ENCODE assay signal across 1 cellular context in genomic region chr10:122159159-122159970, GRCh38.
TF ChIP-seq lines count a peak whose summit lies in the region.

No MANE protein-coding gene starts in this region.

TF ChIP-seq in H1, 55 proteins besides CTCF, POLR2A, EP300 and RAD21 (continued from another document):
- TF ChIP-seq TEAD4 (IDR thresholded peaks at IDR 0.05; ENCODE audit: low read depth, low read length) = no peak
- TF ChIP-seq HDAC6 (IDR thresholded peaks at IDR 0.05; ENCODE audit: low read depth, low read length) = no peak
- no peak for TF ChIP-seq CREB1 (IDR thresholded peaks at IDR 0.05)
- TF ChIP-seq KDM4A (IDR thresholded peaks at IDR 0.05; ENCODE audit: low read depth, low read length, severe bottlenecking) = no peak
- TF ChIP-seq, protein P1, sequence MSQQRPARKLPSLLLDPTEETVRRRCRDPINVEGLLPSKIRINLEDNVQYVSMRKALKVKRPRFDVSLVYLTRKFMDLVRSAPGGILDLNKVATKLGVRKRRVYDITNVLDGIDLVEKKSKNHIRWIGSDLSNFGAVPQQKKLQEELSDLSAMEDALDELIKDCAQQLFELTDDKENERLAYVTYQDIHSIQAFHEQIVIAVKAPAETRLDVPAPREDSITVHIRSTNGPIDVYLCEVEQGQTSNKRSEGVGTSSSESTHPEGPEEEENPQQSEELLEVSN (IDR thresholded peaks at IDR 0.05) = no peak
- TF ChIP-seq ZNF274 (IDR thresholded peaks at IDR 0.05; ENCODE audit: borderline replicate concordance, extremely low read depth, low read length) = no peak
- TF ChIP-seq, protein P2, sequence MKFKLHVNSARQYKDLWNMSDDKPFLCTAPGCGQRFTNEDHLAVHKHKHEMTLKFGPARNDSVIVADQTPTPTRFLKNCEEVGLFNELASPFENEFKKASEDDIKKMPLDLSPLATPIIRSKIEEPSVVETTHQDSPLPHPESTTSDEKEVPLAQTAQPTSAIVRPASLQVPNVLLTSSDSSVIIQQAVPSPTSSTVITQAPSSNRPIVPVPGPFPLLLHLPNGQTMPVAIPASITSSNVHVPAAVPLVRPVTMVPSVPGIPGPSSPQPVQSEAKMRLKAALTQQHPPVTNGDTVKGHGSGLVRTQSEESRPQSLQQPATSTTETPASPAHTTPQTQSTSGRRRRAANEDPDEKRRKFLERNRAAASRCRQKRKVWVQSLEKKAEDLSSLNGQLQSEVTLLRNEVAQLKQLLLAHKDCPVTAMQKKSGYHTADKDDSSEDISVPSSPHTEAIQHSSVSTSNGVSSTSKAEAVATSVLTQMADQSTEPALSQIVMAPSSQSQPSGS (IDR thresholded peaks at IDR 0.05; ENCODE audit: low read length) = no peak
- no peak for TF ChIP-seq BRCA1 (IDR thresholded peaks at IDR 0.05; ENCODE audit: low read depth, low read length)
- no peak for TF ChIP-seq RNF2 (IDR thresholded peaks at IDR 0.05; ENCODE audit: borderline replicate concordance, low read depth, low read length, missing control alignments, poor library complexity, severe bottlenecking)
